8 cellular contexts compared by ENCODE assay signal in genomic region chr4:76214269-76214628, GRCh38. TPM values are rescaled to one million over a fixed set of nuclear protein-coding genes. Genes with fewer than 3 reads are reported as not detected.
DNase-seq lines count a peak whose midpoint lies in the region; TF ChIP-seq lines count a peak whose summit lies in the region.

No MANE protein-coding gene starts in this region.

- TF ChIP-seq CTCF in coronary artery (IDR thresholded peaks at IDR 0.05) (no peak), nephron progenitor cell (IDR thresholded peaks at IDR 0.05) (no peak)

- H3K27me3 ChIP-seq in Karpas-422 (ENCODE audit: low read length), result no peaks in the 10 kb centered on the region

- H3K27me3 Mint-ChIP-seq in activated CD4-positive, alpha-beta T cell treated with anti-CD3 and anti-CD28 coated beads, Interleukin-2, amount 10 ng/mL, durations not matched to agents 7 days and 5 days, result no peaks in the 10 kb centered on the region
- peaks cover 17% of the 10 kb centered on the region for H3K27me3 Mint-ChIP-seq in nephron progenitor cell (ENCODE audit: low read depth, poor library complexity)

- H3K36me3 ChIP-seq in Karpas-422 (ENCODE audit: insufficient read depth, low read length), result no peaks in the 10 kb centered on the region

- peak overlapping the region; percentile 97 for H2AFZ ChIP-seq in Karpas-422 (ENCODE audit: low read length)

- peak overlapping the region; percentile 76 for H3K9ac ChIP-seq in Karpas-422 (ENCODE audit: low read length)

- H3K27ac Mint-ChIP-seq in activated CD4-positive, alpha-beta T cell treated with anti-CD3 and anti-CD28 coated beads, Interleukin-2, amount 10 ng/mL, durations not matched to agents 7 days and 5 days, result peak overlapping the region; percentile 93
- peak overlapping the region; percentile 76 for H3K27ac Mint-ChIP-seq in nephron progenitor cell

- H3K9me2 ChIP-seq in Karpas-422 (replicated peaks; ENCODE audit: insufficient read depth, low read length), result no peaks in the 10 kb centered on the region

- no peak for DNase-seq in activated CD4-positive, alpha-beta T cell treated with anti-CD3 and anti-CD28 coated beads, Interleukin-2, amount 10 ng/mL, durations not matched to agents 7 days and 5 days
- no peak for DNase-seq in activated CD4-positive, alpha-beta T cell treated with anti-CD3 and anti-CD28 coated beads for 48 hours
- DNase-seq in Karpas-422 (peak; percentile 41), coronary artery (ENCODE audit: low spot score) (no peak), nephron progenitor cell (no peak), NCI-H1436 (lab: John Stamatoyannopoulos, UW) (no peak), GDM1 (lab: John Stamatoyannopoulos, UW) (no peak), glomerular visceral epithelial cell (ENCODE audit: extremely low spot score) (no peak)

- no peaks in the 10 kb centered on the region for H3K9me3 ChIP-seq in Karpas-422 (ENCODE audit: low read length)

- peaks cover 1% of the 10 kb centered on the region for H3K36me3 Mint-ChIP-seq in activated CD4-positive, alpha-beta T cell treated with anti-CD3 and anti-CD28 coated beads, Interleukin-2, amount 10 ng/mL, durations not matched to agents 7 days and 5 days (ENCODE audit: low read depth)
- H3K36me3 Mint-ChIP-seq in nephron progenitor cell (ENCODE audit: low read depth), result peaks cover 5% of the 10 kb centered on the region

- no peak overlapping the region for H3K27ac ChIP-seq in Karpas-422 (ENCODE audit: low read length)
- H3K27ac ChIP-seq in coronary artery, result peak overlapping the region; percentile 99

- H3K9me3 Mint-ChIP-seq in activated CD4-positive, alpha-beta T cell treated with anti-CD3 and anti-CD28 coated beads, Interleukin-2, amount 10 ng/mL, durations not matched to agents 7 days and 5 days, result no peaks in the 10 kb centered on the region
- H3K9me3 Mint-ChIP-seq in nephron progenitor cell, result no peaks in the 10 kb centered on the region

- peak overlapping the region; percentile 84 for H3K4me2 ChIP-seq in Karpas-422 (ENCODE audit: low read depth, low read length, poor library complexity, severe bottlenecking)

- no peaks in the 10 kb centered on the region for H3K79me2 ChIP-seq in Karpas-422 (ENCODE audit: low read length)

- H3K4me1 ChIP-seq in Karpas-422 (ENCODE audit: low read length), result peaks cover 20% of the 10 kb centered on the region

- peak overlapping the region; percentile 71 for H3K4me3 ChIP-seq in Karpas-422 (ENCODE audit: low read length)
- peak overlapping the region; percentile 96 for H3K4me3 ChIP-seq in coronary artery

- H3K4me1 Mint-ChIP-seq in activated CD4-positive, alpha-beta T cell treated with anti-CD3 and anti-CD28 coated beads, Interleukin-2, amount 10 ng/mL, durations not matched to agents 7 days and 5 days, result peaks cover 33% of the 10 kb centered on the region
- H3K4me1 Mint-ChIP-seq in nephron progenitor cell, result peaks cover 47% of the 10 kb centered on the region

- POLR2A ChIA-PET in activated CD4-positive, alpha-beta T cell treated with anti-CD3 and anti-CD28 coated beads, Interleukin-2, amount 10 ng/mL, durations not matched to agents 7 days and 5 days (lab: Charles Lee), result no interaction called here

- CTCF ChIA-PET in activated CD4-positive, alpha-beta T cell treated with anti-CD3 and anti-CD28 coated beads, Interleukin-2, amount 10 ng/mL, durations not matched to agents 7 days and 5 days (lab: Charles Lee), result no interaction called here

- peak overlapping the region; percentile 77 for H3K4me3 Mint-ChIP-seq in activated CD4-positive, alpha-beta T cell treated with anti-CD3 and anti-CD28 coated beads, Interleukin-2, amount 10 ng/mL, durations not matched to agents 7 days and 5 days
- peak overlapping the region; percentile 83 for H3K4me3 Mint-ChIP-seq in nephron progenitor cell

- no peaks in the 10 kb centered on the region for H4K20me1 ChIP-seq in Karpas-422 (ENCODE audit: insufficient read depth, low read depth, low read length)

RNA-seq across cellular contexts. Expression of gene SCARB2, which starts 0.6 kb away (rescaled TPM):
- 10 to 100 TPM; 17.0 to 17.8 TPM for total RNA-seq in activated CD4-positive, alpha-beta T cell treated with anti-CD3 and anti-CD28 coated beads, Interleukin-2, amount 10 ng/mL, durations not matched to agents 7 days and 5 days
- total RNA-seq in Karpas-422 (2014; rRNA removed; shearing (Covaris generic); ENCODE audit: low replicate concordance), result 4.4 and 6.8 TPM in 2 replicates

RNA-seq across cellular contexts. Expression of gene FAM47E, which starts 37.3 kb away (rescaled TPM):
- total RNA-seq in activated CD4-positive, alpha-beta T cell treated with anti-CD3 and anti-CD28 coated beads, Interleukin-2, amount 10 ng/mL, durations not matched to agents 7 days and 5 days, result under 1 TPM in 1 of 2 experiments, not detected in 1; 0.17 TPM
- total RNA-seq in Karpas-422 (2014; rRNA removed; shearing (Covaris generic); ENCODE audit: low replicate concordance), result not detected in 2 replicates
